In genomic region chr2:212015588-212015987, GRCh38 we compare ENCODE assay signal across 25 cellular contexts.
"Had no signal": no experiment of that assay in that cellular context is flagged by ENCODE, and none has a peak within 500 bp of the region (broad histone marks: within the 10 kb centered on the region; RNA-seq: fewer than 3 reads in every experiment).

No MANE protein-coding gene starts in this region.

- H3K4me1 ChIP-seq: foreskin keratinocyte, left lung, sigmoid colon, testis, vagina had no signal

- H3K4me3 Mint-ChIP-seq: activated B cell treated with CpG ODN at 0.5 μM for 24 hours; activated CD4-positive, alpha-beta T cell treated with anti-CD3 and anti-CD28 coated beads for 36 hours; activated naive CD8-positive, alpha-beta T cell treated with anti-CD3 and anti-CD28 coated beads for 36 hours; activated T-cell treated with anti-CD3 and anti-CD28 coated beads, Interleukin-2, amount 50 U/mL, for 4 hours; dendritic cell treated with granulocyte-macrophage colony-stimulating factor and Interleukin-4, amounts not matched to agents 40 ng/mL and 50 ng/mL, for 4 days; immature natural killer cell; memory B cell; neural crest cell; T-helper 17 cell; type B pancreatic cell had no signal

- H3K4me1 Mint-ChIP-seq: activated B cell treated with CpG ODN at 0.5 μM for 24 hours; activated CD4-positive, alpha-beta T cell treated with anti-CD3 and anti-CD28 coated beads for 36 hours; activated naive CD8-positive, alpha-beta T cell treated with anti-CD3 and anti-CD28 coated beads for 36 hours; immature natural killer cell; memory B cell; T-helper 17 cell had no signal

- H3K36me3 Mint-ChIP-seq: activated naive CD8-positive, alpha-beta T cell treated with anti-CD3 and anti-CD28 coated beads for 36 hours; immature natural killer cell; memory B cell; type B pancreatic cell had no signal

- H3K36me3 ChIP-seq: cardiac muscle cell, left lung, sigmoid colon, vagina had no signal

- H3K4me3 ChIP-seq: cardiac muscle cell, left lung, sigmoid colon, testis, vagina had no signal

- H3K27ac ChIP-seq: cardiac muscle cell, foreskin keratinocyte, left lung, sigmoid colon, testis, vagina had no signal

- ATAC-seq: activated CD4-positive, alpha-beta T cell treated with anti-CD3 and anti-CD28 coated beads for 36 hours; activated T-cell treated with anti-CD3 and anti-CD28 coated beads, Interleukin-2, amount 50 U/mL, for 4 hours; foreskin keratinocyte; left lung; T-helper 17 cell had no signal

- H3K27ac Mint-ChIP-seq: activated B cell treated with CpG ODN at 0.5 μM for 24 hours; activated CD4-positive, alpha-beta T cell treated with anti-CD3 and anti-CD28 coated beads for 36 hours; activated naive CD8-positive, alpha-beta T cell treated with anti-CD3 and anti-CD28 coated beads for 36 hours; dendritic cell treated with granulocyte-macrophage colony-stimulating factor and Interleukin-4, amounts not matched to agents 40 ng/mL and 50 ng/mL, for 4 days; immature natural killer cell; memory B cell; T-helper 17 cell; type B pancreatic cell had no signal

- DNase-seq: activated B cell treated with CpG ODN at 0.5 μM for 24 hours; activated CD4-positive, alpha-beta T cell treated with anti-CD3 and anti-CD28 coated beads for 36 hours; activated CD4-positive, alpha-beta T cell treated with anti-CD3 and anti-CD28 coated beads, Interleukin-2, amount 50 U/mL, for 48 hours; activated CD8-positive, alpha-beta memory T cell treated with anti-CD3 and anti-CD28 coated beads, Interleukin-2, amount 50 U/mL, for 48 hours; activated naive CD4-positive, alpha-beta T cell treated with Interleukin-2 at 50 U/mL for 16 hours; activated naive CD8-positive, alpha-beta T cell treated with anti-CD3 and anti-CD28 coated beads for 36 hours; activated T-cell treated with anti-CD3 and anti-CD28 coated beads, Interleukin-2, amount 50 U/mL, for 4 hours; amniotic stem cell; effector CD4-positive, alpha-beta T cell; erythroblast; foreskin keratinocyte; immature natural killer cell; left lung; occipital lobe; sigmoid colon; stimulated activated CD4-positive, alpha-beta T cell treated with anti-CD3 and anti-CD28 coated beads, Interleukin-2, amount 100 ng/mL, for 48 hours; stimulated activated naive CD4-positive, alpha-beta T cell; T-helper 17 cell; testis had no signal

- H3K27me3 ChIP-seq: cardiac muscle cell, foreskin keratinocyte, left lung, sigmoid colon, testis, vagina had no signal

- H3K27me3 Mint-ChIP-seq: activated B cell treated with CpG ODN at 0.5 μM for 24 hours; activated CD4-positive, alpha-beta T cell treated with anti-CD3 and anti-CD28 coated beads for 36 hours; activated naive CD8-positive, alpha-beta T cell treated with anti-CD3 and anti-CD28 coated beads for 36 hours; dendritic cell treated with granulocyte-macrophage colony-stimulating factor and Interleukin-4, amounts not matched to agents 40 ng/mL and 50 ng/mL, for 4 days; memory B cell; T-helper 17 cell; type B pancreatic cell had no signal

- H3K9me3 Mint-ChIP-seq: activated B cell treated with CpG ODN at 0.5 μM for 24 hours; activated naive CD8-positive, alpha-beta T cell treated with anti-CD3 and anti-CD28 coated beads for 36 hours; activated T-cell treated with anti-CD3 and anti-CD28 coated beads, Interleukin-2, amount 50 U/mL, for 4 hours; type B pancreatic cell had no signal
